In genomic region chr15:68113751-68114150, GRCh38 we compare ENCODE assay signal across 1 cellular context.
TF ChIP-seq lines count a peak whose summit lies in the region.

No MANE protein-coding gene starts in this region.

TF ChIP-seq in GM12878, 131 proteins besides CTCF, POLR2A, EP300 and RAD21:
- TF ChIP-seq STAT1 (conservative IDR thresholded peaks at IDR 0.05) (no peak), NRF1 (conservative IDR thresholded peaks at IDR 0.05; ENCODE audit: low read depth, low read length) (no peak), HDAC2 (IDR thresholded peaks at IDR 0.05) (no peak), ETV6 (conservative IDR thresholded peaks at IDR 0.05 in 1 of 2, IDR thresholded peaks at IDR 0.05 in 1 of 2; ENCODE audit: borderline replicate concordance in 1 of 2, low read depth in 1 of 2) (no peak), SP1 (IDR thresholded peaks at IDR 0.05; ENCODE audit: low read depth, low read length) (no peak), NR2C2 (IDR thresholded peaks at IDR 0.05; ENCODE audit: borderline replicate concordance, control insufficient read depth, insufficient read length, low read depth) (no peak), CEBPZ (IDR thresholded peaks at IDR 0.05; ENCODE audit: low read depth, low read length) (no peak), MYC (IDR thresholded peaks at IDR 0.05; ENCODE audit: insufficient read depth, insufficient read length, insufficient replicate concordance, low read length, severe bottlenecking) (no peak)
- TF ChIP-seq, protein P1, sequence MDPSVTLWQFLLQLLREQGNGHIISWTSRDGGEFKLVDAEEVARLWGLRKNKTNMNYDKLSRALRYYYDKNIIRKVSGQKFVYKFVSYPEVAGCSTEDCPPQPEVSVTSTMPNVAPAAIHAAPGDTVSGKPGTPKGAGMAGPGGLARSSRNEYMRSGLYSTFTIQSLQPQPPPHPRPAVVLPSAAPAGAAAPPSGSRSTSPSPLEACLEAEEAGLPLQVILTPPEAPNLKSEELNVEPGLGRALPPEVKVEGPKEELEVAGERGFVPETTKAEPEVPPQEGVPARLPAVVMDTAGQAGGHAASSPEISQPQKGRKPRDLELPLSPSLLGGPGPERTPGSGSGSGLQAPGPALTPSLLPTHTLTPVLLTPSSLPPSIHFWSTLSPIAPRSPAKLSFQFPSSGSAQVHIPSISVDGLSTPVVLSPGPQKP (IDR thresholded peaks at IDR 0.05; ENCODE audit: low read depth, low read length), result no peak
TF ChIP-seq in GM12878: peak in this region for 0.
